In genomic region chr10:43594944-43595589, GRCh38 we compare ENCODE assay signal across 9 cellular contexts. TPM values are rescaled to one million over a fixed set of nuclear protein-coding genes. Genes with fewer than 3 reads are reported as not detected.
DNase-seq lines count a peak whose midpoint lies in the region; ATAC-seq lines count a peak whose summit lies in the region.
"Had no signal": no experiment of that assay in that cellular context is flagged by ENCODE, and none has a peak within 500 bp of the region (broad histone marks: within the 10 kb centered on the region; RNA-seq: fewer than 3 reads in every experiment).

No MANE protein-coding gene starts in this region.

- H3K4me3 Mint-ChIP-seq in activated CD4-positive, alpha-beta memory T cell treated with anti-CD3 and anti-CD28 coated beads, Interleukin-2, amount 10 ng/mL, durations not matched to agents 7 days and 5 days, result peak overlapping the region; percentile 61

- POLR2A ChIA-PET in activated CD4-positive, alpha-beta memory T cell treated with anti-CD3 and anti-CD28 coated beads, Interleukin-2, amount 10 ng/mL, durations not matched to agents 7 days and 5 days (lab: Charles Lee), result interaction anchor here (1.2 to 1.5 kb wide), 4 partner anchors 11 to 53 kb away, joined by 3 to 9 read pairs (median 4); partner anchors contain the start of genes ZNF239 and ZNF485

- H3K36me3 ChIP-seq in BLaER1, result no peaks in the 10 kb centered on the region
- H3K36me3 ChIP-seq in thymus (ENCODE audit: control insufficient read depth, insufficient read depth), result no peaks in the 10 kb centered on the region

- peak; percentile 39 for DNase-seq in activated CD4-positive, alpha-beta memory T cell treated with anti-CD3 and anti-CD28 coated beads, Interleukin-2, amount 10 ng/mL, durations not matched to agents 7 days and 5 days
- DNase-seq in right cardiac atrium, result peak in 1 of 3 donors; percentile 37
- no peak for DNase-seq in A172 (ENCODE audit: low spot score)
- DNase-seq in NCI-H2107 (lab: John Stamatoyannopoulos, UW), result no peak

- H3K27ac Mint-ChIP-seq in activated CD4-positive, alpha-beta memory T cell treated with anti-CD3 and anti-CD28 coated beads, Interleukin-2, amount 10 ng/mL, durations not matched to agents 7 days and 5 days, result no peak overlapping the region

- intact Hi-C loops in right cardiac atrium (cut with DNase I), result no loop called here

- CTCF ChIA-PET in activated CD4-positive, alpha-beta memory T cell treated with anti-CD3 and anti-CD28 coated beads, Interleukin-2, amount 10 ng/mL, durations not matched to agents 7 days and 5 days (lab: Charles Lee), result interaction anchor here (1.0 kb wide), 1 partner anchor 11 kb away, joined by 4 read pairs; the partner anchor contains the start of gene ZNF485

- H3K4me3 ChIP-seq in BLaER1, result peak overlapping the region; percentile 53
- peak overlapping the region; percentile 52 for H3K4me3 ChIP-seq in right cardiac atrium (ENCODE audit: low read length)
- peak overlapping the region; percentile 38 for H3K4me3 ChIP-seq in thymus (ENCODE audit: low read length)

- H3K9ac ChIP-seq in BLaER1, result peak overlapping the region; percentile 78

- H3K27me3 ChIP-seq in BLaER1 (no peaks in the 10 kb centered on the region), right cardiac atrium (ENCODE audit: control insufficient read depth, insufficient read depth) (no peaks in the 10 kb centered on the region), thymus (ENCODE audit: control insufficient read depth, insufficient read depth) (no peaks in the 10 kb centered on the region)

- H3K9me3 ChIP-seq in BLaER1, result peaks cover 45% of the 10 kb centered on the region
- peaks cover 3% of the 10 kb centered on the region for H3K9me3 ChIP-seq in right cardiac atrium (ENCODE audit: control insufficient read depth, low read length)
- H3K9me3 ChIP-seq in thymus (ENCODE audit: control insufficient read depth), result no peaks in the 10 kb centered on the region

- peaks cover 37% of the 10 kb centered on the region for H3K9me3 Mint-ChIP-seq in activated CD4-positive, alpha-beta memory T cell treated with anti-CD3 and anti-CD28 coated beads, Interleukin-2, amount 10 ng/mL, durations not matched to agents 7 days and 5 days

- ATAC-seq in GM19324 (IDR thresholded peaks at IDR 0.05; ENCODE audit: low FRiP score, unreplicated experiment) (peak; percentile 93), HG03354 (IDR thresholded peaks at IDR 0.05; ENCODE audit: poor library complexity, severe bottlenecking, unreplicated experiment) (peak; percentile 97), right cardiac atrium (peak; percentile 40 to 60)
- ATAC-seq: HCT116 had no signal

- peak overlapping the region; percentile 86 for H3K4me2 ChIP-seq in BLaER1

- peaks cover 29% of the 10 kb centered on the region for H3K27me3 Mint-ChIP-seq in activated CD4-positive, alpha-beta memory T cell treated with anti-CD3 and anti-CD28 coated beads, Interleukin-2, amount 10 ng/mL, durations not matched to agents 7 days and 5 days

- 12% methylated on average over 8 of the region's 8 CpGs for WGBS in right cardiac atrium
- WGBS in thymus, result 21% methylated on average over 8 of the region's 8 CpGs

- peaks cover 39% of the 10 kb centered on the region for H3K4me1 ChIP-seq in BLaER1
- H3K4me1 ChIP-seq in right cardiac atrium (ENCODE audit: control insufficient read depth, insufficient read depth, low read length), result peaks cover 3% of the 10 kb centered on the region
- peaks cover 2% of the 10 kb centered on the region for H3K4me1 ChIP-seq in thymus (ENCODE audit: control insufficient read depth, insufficient read depth, low read length)

- H4K20me1 ChIP-seq in BLaER1, result no peaks in the 10 kb centered on the region

- H3K27ac ChIP-seq in BLaER1, result peak overlapping the region; percentile 84
- H3K27ac ChIP-seq in right cardiac atrium (ENCODE audit: low read length), result no peak overlapping the region
- no peak overlapping the region for H3K27ac ChIP-seq in thymus (ENCODE audit: low read depth)

- H3K36me3 Mint-ChIP-seq in activated CD4-positive, alpha-beta memory T cell treated with anti-CD3 and anti-CD28 coated beads, Interleukin-2, amount 10 ng/mL, durations not matched to agents 7 days and 5 days (ENCODE audit: low read depth), result peaks cover 3% of the 10 kb centered on the region

- H3K4me1 Mint-ChIP-seq in activated CD4-positive, alpha-beta memory T cell treated with anti-CD3 and anti-CD28 coated beads, Interleukin-2, amount 10 ng/mL, durations not matched to agents 7 days and 5 days, result peaks cover 21% of the 10 kb centered on the region

RNA-seq across cellular contexts. Expression of gene ZNF485, which starts 11.2 kb away (rescaled TPM):
- 1 to 10 TPM; 1.5 to 1.6 TPM for total RNA-seq in activated CD4-positive, alpha-beta memory T cell treated with anti-CD3 and anti-CD28 coated beads, Interleukin-2, amount 10 ng/mL, durations not matched to agents 7 days and 5 days
- 1 to 10 TPM; 1.7 to 2.6 (median 2.0) TPM for total RNA-seq in right cardiac atrium
- 1.2 TPM for polyA plus RNA-seq in right cardiac atrium
- 3.3 TPM for polyA plus RNA-seq in thymus
- 0.41 and 1.4 TPM in 2 replicates for total RNA-seq in A172 (2014; rRNA removed; shearing (Covaris generic))

RNA-seq across cellular contexts. Expression of gene ZNF239, which starts 20.7 kb away (rescaled TPM):
- under 1 TPM; 0.15 to 0.25 TPM for total RNA-seq in activated CD4-positive, alpha-beta memory T cell treated with anti-CD3 and anti-CD28 coated beads, Interleukin-2, amount 10 ng/mL, durations not matched to agents 7 days and 5 days
- total RNA-seq in right cardiac atrium, result 1 to 10 TPM; 1.9 to 2.9 (median 2.2) TPM
- polyA plus RNA-seq in right cardiac atrium, result 0.93 TPM
- polyA plus RNA-seq in thymus, result 3.2 TPM
- total RNA-seq in A172 (2014; rRNA removed; shearing (Covaris generic)), result 3.5 and 5.4 TPM in 2 replicates

RNA-seq across cellular contexts. Expression of gene ZNF32, which starts 53.6 kb away (rescaled TPM):
- total RNA-seq in activated CD4-positive, alpha-beta memory T cell treated with anti-CD3 and anti-CD28 coated beads, Interleukin-2, amount 10 ng/mL, durations not matched to agents 7 days and 5 days, result 10 to 100 TPM; 10.4 to 10.9 TPM
- total RNA-seq in right cardiac atrium, result 10 to 100 TPM; 47.2 to 65.4 (median 54.4) TPM
- 86.3 TPM for polyA plus RNA-seq in right cardiac atrium
- 88.7 TPM for polyA plus RNA-seq in thymus
- 0.12 TPM in 1 of 2 replicates, not detected in the other for total RNA-seq in A172 (2014; rRNA removed; shearing (Covaris generic))

Comparison
In these comparisons a context has a peak if more than half of its experiments do, and no peak if none do; other contexts are left out.
1. RNA of gene ZNF32, which starts 53.6 kb away (total RNA-seq): 47.2 to 65.4 TPM in right cardiac atrium and 10.4 to 10.9 TPM in activated CD4-positive, alpha-beta memory T cell treated with anti-CD3 and anti-CD28 coated beads, Interleukin-2, amount 10 ng/mL, durations not matched to agents 7 days and 5 days; 0.12 TPM in A172; every median in the first group is over 10 times any median in the second.
2. Peak in every context shown above with its lines, with median percentiles within 50 percentile points of each other: H3K4me3 ChIP-seq and ATAC-seq.